Comparison of ENCODE assay signal across 28 cellular contexts in the genomic region with DNA sequence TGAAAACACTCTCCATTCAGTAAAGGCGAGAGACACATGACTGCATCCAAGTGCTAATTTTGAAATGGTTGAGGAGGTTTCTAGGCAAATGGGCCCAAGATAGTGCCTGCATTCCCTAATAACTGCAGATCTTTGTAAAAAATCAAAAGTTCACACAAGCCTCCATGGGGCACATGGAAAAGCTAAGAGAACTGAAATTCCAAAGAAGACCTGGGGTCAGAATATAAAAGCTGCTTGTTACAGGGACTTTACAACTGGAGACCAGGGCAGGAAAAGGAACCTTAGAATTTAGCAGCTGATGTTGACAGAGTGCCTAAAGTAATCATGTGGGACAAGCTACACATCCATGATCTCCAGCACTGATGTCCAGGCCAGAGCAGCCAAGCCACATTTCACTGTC.
"Had no signal": no experiment of that assay in that cellular context is flagged by ENCODE, and none has a peak within 500 bp of the region (broad histone marks: within the 10 kb centered on the region; RNA-seq: fewer than 3 reads in every experiment).

No MANE protein-coding gene starts in this region.

- H3K9me3 Mint-ChIP-seq: naive thymus-derived CD8-positive, alpha-beta T cell; nephron; neural crest cell; stimulated activated memory B cell treated with anti-CD40 and anti-IgM and Interleukin-4, amounts not matched to agents 10 μg/mL and 1 μg/mL and 100 μg/mL, for 72 hours; stimulated activated naive CD8-positive, alpha-beta T cell treated with anti-CD3 and anti-CD28 coated beads, Interleukin-15, amount 100 ng/mL, for 72 hours; type B pancreatic cell had no signal

- H3K36me3 ChIP-seq: lower lobe of right lung, ovary, prostate gland, sigmoid colon, spleen, tibial nerve, vagina had no signal

- H3K27me3 ChIP-seq: ovary, spleen, tibial nerve, vagina had no signal

- H3K27ac Mint-ChIP-seq: naive thymus-derived CD8-positive, alpha-beta T cell; nephron; type B pancreatic cell had no signal

- H3K4me3 ChIP-seq: lower lobe of right lung, ovary, prostate gland, sigmoid colon, spleen, tibial nerve, vagina had no signal

- H3K27ac ChIP-seq: lower lobe of right lung, ovary, prostate gland, sigmoid colon, spleen, tibial nerve, vagina had no signal

- H3K36me3 Mint-ChIP-seq: naive thymus-derived CD8-positive, alpha-beta T cell; stimulated activated memory B cell treated with anti-CD40 and anti-IgM and Interleukin-4, amounts not matched to agents 10 μg/mL and 1 μg/mL and 100 μg/mL, for 72 hours; type B pancreatic cell had no signal

- H3K4me1 Mint-ChIP-seq: nephron had no signal

- H3K4me1 ChIP-seq: lower lobe of right lung, prostate gland, sigmoid colon, spleen, tibial nerve, vagina had no signal

- H3K4me3 Mint-ChIP-seq: naive thymus-derived CD8-positive, alpha-beta T cell; nephron; neural crest cell; stimulated activated memory B cell treated with anti-CD40 and anti-IgM and Interleukin-4, amounts not matched to agents 10 μg/mL and 1 μg/mL and 100 μg/mL, for 72 hours; stimulated activated naive CD8-positive, alpha-beta T cell treated with anti-CD3 and anti-CD28 coated beads, Interleukin-15, amount 100 ng/mL, for 72 hours; type B pancreatic cell had no signal

- H3K9me3 ChIP-seq: lower lobe of right lung, ovary, prostate gland, sigmoid colon, spleen, tibial nerve, vagina had no signal

- H3K27me3 Mint-ChIP-seq: naive thymus-derived CD8-positive, alpha-beta T cell; stimulated activated memory B cell treated with anti-CD40 and anti-IgM and Interleukin-4, amounts not matched to agents 10 μg/mL and 1 μg/mL and 100 μg/mL, for 72 hours; stimulated activated naive CD8-positive, alpha-beta T cell treated with anti-CD3 and anti-CD28 coated beads, Interleukin-15, amount 100 ng/mL, for 72 hours had no signal

- DNase-seq: hippocampal formation; kidney glomerular epithelial cell; left cardiac atrium; lower lobe of right lung; mammary epithelial cell; mesenchymal stem cell; naive thymus-derived CD8-positive, alpha-beta T cell; ovary; retina; right cardiac atrium; sigmoid colon; small intestine; spleen; stimulated activated CD4-positive, alpha-beta T cell treated with anti-CD3 and anti-CD28 coated beads, Interleukin-1b, Interleukin-23, amount 100 ng/mL, for 48 hours; stimulated activated CD4-positive, alpha-beta T cell treated with anti-CD3 and anti-CD28 coated beads, Interleukin-2, amount 100 ng/mL, for 48 hours; stimulated activated CD4-positive, alpha-beta T cell treated with anti-CD3 and anti-CD28 coated beads, Interleukin-4, amount 100 ng/mL, for 4 hours; stimulated activated CD8-positive, alpha-beta memory T cell treated with anti-CD3 and anti-CD28 coated beads, Interleukin-4, amount 100 ng/mL, for 48 hours; stimulated activated naive CD4-positive, alpha-beta T cell treated with Interleukin-2 at 50 U/mL for 16 hours; stimulated activated naive CD8-positive, alpha-beta T cell treated with anti-CD3 and anti-CD28 coated beads, Interleukin-15, amount 100 ng/mL, for 72 hours; substantia nigra had no signal

- ATAC-seq: left cardiac atrium; left lobe of liver; lower lobe of right lung; naive thymus-derived CD8-positive, alpha-beta T cell; right cardiac atrium; stimulated activated memory B cell treated with anti-CD40 and anti-IgM and Interleukin-4, amounts not matched to agents 10 μg/mL and 1 μg/mL and 100 μg/mL, for 72 hours; stimulated activated naive CD8-positive, alpha-beta T cell treated with anti-CD3 and anti-CD28 coated beads, Interleukin-15, amount 100 ng/mL, for 72 hours had no signal
